Comparison of ENCODE assay signal across 8 cellular contexts in the genomic region with DNA sequence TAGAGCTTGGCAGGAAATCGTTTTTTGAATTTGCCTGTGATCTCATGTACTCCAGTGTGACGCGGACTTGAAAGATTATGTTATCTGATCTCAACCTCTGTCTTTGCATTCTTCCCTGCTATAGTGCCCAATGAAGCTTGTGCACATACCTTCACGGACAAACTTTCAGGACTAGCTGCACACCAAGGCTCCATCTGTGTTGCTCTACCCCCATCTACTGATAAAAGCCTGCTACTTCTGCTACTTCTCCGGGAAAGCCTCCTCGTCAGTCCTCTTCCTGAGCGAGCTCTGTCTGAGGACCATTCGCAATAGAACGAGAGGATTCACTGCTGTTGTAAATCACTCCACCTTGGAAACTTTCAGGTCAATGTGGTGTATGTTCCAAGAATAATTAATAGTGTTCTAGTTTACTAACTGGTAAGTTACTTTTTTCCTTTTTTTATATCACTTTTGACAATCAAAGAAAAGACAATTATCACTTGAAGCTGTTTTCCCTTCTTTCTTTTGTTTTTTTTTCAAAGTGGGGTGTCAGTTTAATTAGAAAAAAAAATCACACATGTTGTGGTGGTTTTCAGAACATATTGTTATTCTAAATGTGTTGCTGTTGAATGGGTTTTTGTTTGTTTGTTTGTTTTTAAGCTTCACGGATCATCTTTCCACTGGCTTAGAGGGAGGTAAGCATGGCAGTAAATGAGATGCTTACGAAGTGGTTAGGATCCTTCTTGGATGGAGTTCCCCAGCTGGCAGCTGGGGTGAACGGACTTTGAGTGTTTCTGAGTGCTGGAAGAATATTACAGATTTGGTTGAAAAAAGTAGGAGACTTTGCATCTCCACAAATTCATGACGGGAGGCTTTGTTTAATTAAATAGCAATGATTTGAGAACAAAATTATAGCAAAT.
DNase-seq lines count a peak whose midpoint lies in the region; ATAC-seq and TF ChIP-seq lines count a peak whose summit lies in the region.

No MANE protein-coding gene starts in this region.

- CTCF ChIA-PET in CD4-positive, alpha-beta T cell (lab: Charles Lee), result interaction anchor here (0.6 to 1.6 kb wide), 2 partner anchors 26 to 1229 kb away, joined by 3 to 5 read pairs; no protein-coding TSS in a partner anchor

- WGBS in body of pancreas, 2 donors, result 5 to 8% methylated on average over 13 of the region's 13 CpGs

- ATAC-seq in CD4-positive, alpha-beta T cell (ENCODE audit: poor library complexity), result peak; percentile 71
- ATAC-seq in GM18907 (IDR thresholded peaks at IDR 0.05; ENCODE audit: unreplicated experiment) (peak; percentile 97), body of pancreas (peak; percentile 73)

- peaks cover 4% of the 10 kb centered on the region for H3K27me3 ChIP-seq in CD4-positive, alpha-beta T cell (ENCODE audit: control insufficient read depth, insufficient read depth, low read length)
- no peaks in the 10 kb centered on the region for H3K27me3 ChIP-seq in Peyer's patch
- no peaks in the 10 kb centered on the region for H3K27me3 ChIP-seq in body of pancreas

- no peak overlapping the region for H3K27ac ChIP-seq in CD4-positive, alpha-beta T cell (ENCODE audit: low read depth, low read length)
- no peak overlapping the region for H3K27ac ChIP-seq in Peyer's patch
- no peak overlapping the region for H3K27ac ChIP-seq in body of pancreas

- intact Hi-C loops in CD4-positive, alpha-beta T cell (cut with DNase I, micrococcal nuclease), result loop anchor here (1.0 kb wide), 1 partner anchor 269 kb away; no protein-coding TSS in a partner anchor
- intact Hi-C loops in body of pancreas (cut with DNase I), result loop anchor here (10.0 kb wide), 1 partner anchor 273 kb away; no protein-coding TSS in a partner anchor

- H3K4me1 Mint-ChIP-seq in CD4-positive, alpha-beta T cell (ENCODE audit: low read depth), result peaks cover 11% of the 10 kb centered on the region

- peak in 2 of 10 experiments; percentile 4 to 16 for DNase-seq in CD4-positive, alpha-beta T cell
- DNase-seq in HuH-7 (ENCODE audit: low spot score) (peak; percentile 65), Peyer's patch (no peak), body of pancreas (peak; percentile 29 to 60 (median 48)), iPS-NIHi11 (ENCODE audit: low spot score) (peak; percentile 67), middle frontal gyrus (ENCODE audit: extremely low spot score, low spot score) (no peak)
- DNase-seq in stimulated activated CD4-positive, alpha-beta T cell treated with anti-CD3 and anti-CD28 coated beads, Interleukin-2, amount 100 ng/mL, for 4 hours (ENCODE audit: low read depth), result peak; percentile 13

- no peaks in the 10 kb centered on the region for H3K36me3 Mint-ChIP-seq in CD4-positive, alpha-beta T cell (ENCODE audit: low read depth)

- H3K4me1 ChIP-seq in Peyer's patch (no peaks in the 10 kb centered on the region), body of pancreas (no peaks in the 10 kb centered on the region)

- no peaks in the 10 kb centered on the region for H3K9me3 ChIP-seq in CD4-positive, alpha-beta T cell (ENCODE audit: control insufficient read depth, low read length)
- H3K9me3 ChIP-seq in Peyer's patch (no peaks in the 10 kb centered on the region), body of pancreas (no peaks in the 10 kb centered on the region)

- no peak overlapping the region for H3K4me3 Mint-ChIP-seq in CD4-positive, alpha-beta T cell

- H3K27me3 Mint-ChIP-seq in CD4-positive, alpha-beta T cell, result peaks cover 24% of the 10 kb centered on the region

- H3K36me3 ChIP-seq in Peyer's patch (no peaks in the 10 kb centered on the region), body of pancreas (replicated peaks in 1 of 2; ENCODE audit: insufficient read depth in 1 of 2, low read depth in 2 of 2) (no peaks in the 10 kb centered on the region)

- peak; percentile 68 for TF ChIP-seq CTCF in CD4-positive, alpha-beta T cell (IDR thresholded peaks at IDR 0.05)
- peak in 4 of 6 experiments; percentile 45 to 75 (median 68) for TF ChIP-seq CTCF in Peyer's patch (IDR thresholded peaks at IDR 0.05)
- TF ChIP-seq CTCF in body of pancreas (IDR thresholded peaks at IDR 0.05), result peak; percentile 29 to 82 (median 71)

- no peak overlapping the region for H3K4me3 ChIP-seq in Peyer's patch
- H3K4me3 ChIP-seq in body of pancreas, result no peak overlapping the region

- no peak for TF ChIP-seq POLR2A in Peyer's patch (IDR thresholded peaks at IDR 0.05)
- TF ChIP-seq POLR2A in body of pancreas (IDR thresholded peaks at IDR 0.05), result no peak

- H3K27ac Mint-ChIP-seq in CD4-positive, alpha-beta T cell, result no peak overlapping the region

- POLR2A ChIA-PET in CD4-positive, alpha-beta T cell (lab: Charles Lee), result interaction anchor here (1.0 kb wide), 1 partner anchor 18 kb away, joined by 3 read pairs; no protein-coding TSS in a partner anchor

- no peaks in the 10 kb centered on the region for H3K9me3 Mint-ChIP-seq in CD4-positive, alpha-beta T cell

Comparison
In these comparisons a context has a peak if more than half of its experiments do, and no peak if none do; other contexts are left out.
1. DNase-seq: peak in HuH-7 (single experiment), body of pancreas (4 of 4), iPS-NIHi11 (single experiment) and stimulated activated CD4-positive, alpha-beta T cell treated with anti-CD3 and anti-CD28 coated beads, Interleukin-2, amount 100 ng/mL, for 4 hours (single experiment); none in Peyer's patch (0 of 3) and middle frontal gyrus (single experiment).
2. Peak in every context shown above with its lines, with median percentiles within 50 percentile points of each other: ATAC-seq and CTCF ChIP-seq.